ENCODE assay signal across 8 cellular contexts in the genomic region with DNA sequence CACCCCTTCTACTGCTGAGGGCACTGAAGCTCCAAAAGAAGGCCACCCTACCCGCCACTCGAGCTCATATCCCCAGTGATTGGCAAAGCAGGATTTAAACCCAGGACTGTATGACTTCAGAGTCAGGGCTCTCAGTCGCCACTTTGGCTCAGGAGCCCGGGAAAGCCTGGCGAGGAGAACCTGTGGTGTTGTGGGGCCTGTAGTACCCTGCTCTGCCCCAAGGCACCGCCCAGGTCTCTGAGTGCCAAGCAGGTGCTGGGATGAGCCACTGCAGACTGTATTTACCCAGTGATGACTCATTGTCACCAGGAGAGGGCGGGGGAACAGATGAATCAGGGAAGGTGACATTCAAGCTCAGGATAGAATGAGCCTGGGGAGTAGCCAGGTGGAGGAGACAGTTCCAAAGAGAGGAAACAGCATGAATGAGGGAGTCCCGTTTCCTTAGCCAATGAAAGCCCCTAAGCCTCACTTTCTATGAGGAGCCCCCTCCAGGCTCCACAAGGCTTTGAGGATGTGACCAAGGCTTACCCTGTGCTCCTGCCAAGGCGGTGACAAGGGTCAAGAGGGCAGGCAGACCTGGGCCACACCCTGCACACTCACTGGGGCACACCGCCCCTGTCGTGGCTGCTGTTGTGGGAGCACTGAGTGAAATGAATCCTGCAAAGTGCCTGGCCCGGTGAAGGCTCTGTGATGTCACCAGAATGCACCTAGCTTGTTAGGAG. TPM values are rescaled to one million over a fixed set of nuclear protein-coding genes. Genes with fewer than 3 reads are reported as not detected.
DNase-seq lines count a peak whose midpoint lies in the region; ATAC-seq, FAIRE-seq and TF ChIP-seq lines count a peak whose summit lies in the region.

No MANE protein-coding gene starts in this region.

- POLR2A ChIA-PET in CD8-positive, alpha-beta T cell (lab: Charles Lee) = interaction anchor here (0.9 to 13.3 kb wide), 9 partner anchors 8 to 111 kb away, joined by 3 to 220 read pairs (median 10); partner anchors contain the start of genes EEIG1 and NAIF1

- H3K4me1 ChIP-seq in CD8-positive, alpha-beta T cell (ENCODE audit: insufficient read depth, low read length) = peaks cover 97% of the 10 kb centered on the region
- peaks cover 40 to 52% of the 10 kb centered on the region in 2 donors for H3K4me1 ChIP-seq in mucosa of rectum (ENCODE audit: control insufficient read depth in 2 of 2, insufficient read depth in 2 of 2, low read length in 2 of 2)

- peak; percentile 77 for TF ChIP-seq CTCF in CD8-positive, alpha-beta T cell (IDR thresholded peaks at IDR 0.05)

- H3K27ac ChIP-seq in CD8-positive, alpha-beta T cell (ENCODE audit: low read depth, low read length) = peak overlapping the region; percentile 3
- H3K27ac ChIP-seq in mucosa of rectum (ENCODE audit: low read depth in 2 of 2, low read length in 2 of 2) = peak overlapping the region; percentile 92 to 94

- no peaks in the 10 kb centered on the region for H3K27me3 Mint-ChIP-seq in CD8-positive, alpha-beta T cell (ENCODE audit: low read depth)

- no peaks in the 10 kb centered on the region for H3K9me3 Mint-ChIP-seq in CD8-positive, alpha-beta T cell

- peak overlapping the region; percentile 91 for H3K27ac Mint-ChIP-seq in CD8-positive, alpha-beta T cell

- H3K4me3 ChIP-seq in CD8-positive, alpha-beta T cell (ENCODE audit: low read depth, low read length) = peak overlapping the region; percentile 21
- H3K4me3 ChIP-seq in mucosa of rectum (ENCODE audit: low read length in 2 of 2) = peak overlapping the region; percentile 42 to 60

- ATAC-seq in CD8-positive, alpha-beta T cell = peak; percentile 87
- ATAC-seq in GM18907 (IDR thresholded peaks at IDR 0.05; ENCODE audit: unreplicated experiment) = no peak

- no peak for TF ChIP-seq POLR2A in H54 (IDR thresholded peaks at IDR 0.05; ENCODE audit: low read depth, low read length)

- intact Hi-C loops in CD8-positive, alpha-beta T cell (cut with DNase I, micrococcal nuclease) = loop anchor here (1.0 to 2.0 kb wide), 6 partner anchors 15 to 162 kb away; no protein-coding TSS in a partner anchor

- H3K4me3 Mint-ChIP-seq in CD8-positive, alpha-beta T cell = peak overlapping the region; percentile 68

- peak; percentile 41 to 87 (median 80) for DNase-seq in CD8-positive, alpha-beta T cell
- DNase-seq in H54 (ENCODE audit: insufficient read length, low spot score) (peak; percentile 96), NCI-H2081 (lab: John Stamatoyannopoulos, UW) (peak; percentile 94 to 98), dermis blood vessel endothelial cell (peak; percentile 60)
- peak; percentile 81 for DNase-seq in activated CD4-positive, alpha-beta T cell treated with anti-CD3 and anti-CD28 coated beads for 1 hour
- DNase-seq in stimulated activated CD8-positive, alpha-beta memory T cell treated with anti-CD3 and anti-CD28 coated beads, Interleukin-7, amount 100 ng/mL, for 48 hours (ENCODE audit: extremely low read depth in 1 of 2, low read depth in 1 of 2) = peak; percentile 47 to 84

- H3K4me1 Mint-ChIP-seq in CD8-positive, alpha-beta T cell (ENCODE audit: low read depth) = peaks cover 85% of the 10 kb centered on the region

- peaks cover 59% of the 10 kb centered on the region for H3K36me3 Mint-ChIP-seq in CD8-positive, alpha-beta T cell

- CTCF ChIA-PET in CD8-positive, alpha-beta T cell (lab: Charles Lee) = interaction anchor here (0.6 to 34.6 kb wide), 24 partner anchors 7 to 221 kb away, joined by 3 to 678 read pairs (median 3); partner anchors contain the start of genes DPM2, EEIG1, NAIF1 and TOR2A

- H3K27me3 ChIP-seq in CD8-positive, alpha-beta T cell (ENCODE audit: insufficient read depth, low read length) = no peaks in the 10 kb centered on the region
- H3K27me3 ChIP-seq in mucosa of rectum (ENCODE audit: control insufficient read depth in 2 of 2, insufficient read depth in 2 of 2, low read length in 2 of 2) = no peaks in the 10 kb centered on the region

- H3K9me3 ChIP-seq in CD8-positive, alpha-beta T cell (ENCODE audit: low read length) = no peaks in the 10 kb centered on the region
- H3K9me3 ChIP-seq in mucosa of rectum (ENCODE audit: control insufficient read depth in 2 of 2, low read length in 2 of 2) = no peaks in the 10 kb centered on the region

- peaks cover 14% of the 10 kb centered on the region for H3K36me3 ChIP-seq in CD8-positive, alpha-beta T cell (ENCODE audit: insufficient read depth, low read length)
- H3K36me3 ChIP-seq in mucosa of rectum (ENCODE audit: control insufficient read depth in 2 of 2, insufficient read depth in 2 of 2, low read length in 2 of 2) = no peaks in the 10 kb centered on the region

- peak; percentile 92 for FAIRE-seq in H54 (lab: Jason Lieb, UNC)

- H3K9ac ChIP-seq in mucosa of rectum (ENCODE audit: low read depth in 1 of 2, low read length in 2 of 2) = peak overlapping the region; percentile 72 to 77

RNA-seq across cellular contexts. Expression of gene DPM2, which starts 17.8 kb away (rescaled TPM):
- total RNA-seq in CD8-positive, alpha-beta T cell = 10 to 100 TPM; 40.2 to 42.7 TPM
- 8.5 and 9.9 TPM in 2 replicates for total RNA-seq in dermis blood vessel endothelial cell

RNA-seq across cellular contexts. Expression of gene PIP5KL1, which starts 24.9 kb away (rescaled TPM):
- total RNA-seq in CD8-positive, alpha-beta T cell = 1 to 10 TPM; 5.1 to 7.4 TPM
- 0.51 and 0.70 TPM in 2 replicates for total RNA-seq in dermis blood vessel endothelial cell

RNA-seq across cellular contexts. Expression of gene EEIG1, which starts 25.3 kb away (rescaled TPM):
- 100 to 1,000 TPM; 359 to 378 TPM for total RNA-seq in CD8-positive, alpha-beta T cell
- total RNA-seq in dermis blood vessel endothelial cell = 8.3 and 34.4 TPM in 2 replicates

RNA-seq across cellular contexts. Expression of gene ST6GALNAC4, which starts 38.6 kb away (rescaled TPM):
- 10 to 100 TPM; 40.0 to 47.6 TPM for total RNA-seq in CD8-positive, alpha-beta T cell
- 50.0 and 98.0 TPM in 2 replicates for total RNA-seq in dermis blood vessel endothelial cell

RNA-seq across cellular contexts. Expression of gene ST6GALNAC6, which starts 56.1 kb away (rescaled TPM):
- total RNA-seq in CD8-positive, alpha-beta T cell = 10 to 100 TPM; 49.8 to 56.1 TPM
- 33.2 and 44.8 TPM in 2 replicates for total RNA-seq in dermis blood vessel endothelial cell

Comparison
In these comparisons a context has a peak if more than half of its experiments do, and no peak if none do; other contexts are left out.
1. RNA of gene EEIG1, which starts 25.3 kb away (total RNA-seq): 359 to 378 TPM in CD8-positive, alpha-beta T cell; 8.3 to 34.4 TPM in dermis blood vessel endothelial cell; every median in the first group is over 10 times any median in the second.
2. Peak in every context shown above with its lines, with median percentiles within 50 percentile points of each other: DNase-seq.